20 cellular contexts compared by ENCODE assay signal in the genomic region with DNA sequence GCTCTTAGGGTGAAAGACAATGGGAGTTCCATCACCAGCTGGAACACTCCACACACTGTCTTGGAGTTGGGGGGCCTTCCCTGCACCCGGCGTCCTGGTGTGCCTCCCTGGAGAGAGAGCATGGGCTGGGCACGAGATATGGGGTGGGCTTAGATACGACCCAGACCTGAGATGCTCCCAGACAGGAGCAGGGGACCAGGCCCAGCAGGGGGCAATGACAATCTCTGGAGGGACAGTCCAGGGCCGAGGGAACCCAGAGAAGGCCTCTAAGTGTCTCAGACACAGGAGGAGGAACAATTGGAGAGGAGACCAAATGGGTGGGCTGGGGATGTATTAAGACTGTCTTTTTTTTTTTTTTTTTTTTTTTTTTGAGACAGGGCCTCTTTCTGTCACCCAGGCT. TPM values are rescaled to one million over a fixed set of nuclear protein-coding genes. Genes with fewer than 3 reads are reported as not detected.
A peak's percentile ranks its signal among the peaks of the same experiment; 100 is the strongest.
DNase-seq lines count a peak whose midpoint lies in the region; ATAC-seq, FAIRE-seq and TF ChIP-seq lines count a peak whose summit lies in the region.
"Had no signal": no experiment of that assay in that cellular context is flagged by ENCODE, and none has a peak within 500 bp of the region (broad histone marks: within the 10 kb centered on the region; RNA-seq: fewer than 3 reads in every experiment).

No MANE protein-coding gene starts in this region.

- H3K9me3 ChIP-seq in HEK293 (ENCODE audit: control insufficient read depth, insufficient read depth, low read depth, low read length) (no peaks in the 10 kb centered on the region), hepatocyte (ENCODE audit: low read depth) (no peaks in the 10 kb centered on the region), aorta (ENCODE audit: control insufficient read depth, low read length) (no peaks in the 10 kb centered on the region)
- H3K9me3 ChIP-seq: BLaER1 had no signal

- H3K4me1 ChIP-seq in HEK293 (ENCODE audit: control insufficient read depth, insufficient read depth, low read length) = no peaks in the 10 kb centered on the region
- H3K4me1 ChIP-seq in hepatocyte (ENCODE audit: insufficient read depth) = peaks cover 34% of the 10 kb centered on the region
- no peaks in the 10 kb centered on the region for H3K4me1 ChIP-seq in aorta (ENCODE audit: control insufficient read depth in 1 of 2, insufficient read depth in 2 of 2, low read length in 2 of 2)

- WGBS in hepatocyte (ENCODE audit: low lambda C conversion rate, missing lambda C conversion rate) = 65% methylated on average over 5 of the region's 5 CpGs
- 96 to 99% methylated on average over 5 of the region's 5 CpGs for WGBS in aorta, 2 donors

- FAIRE-seq in urothelium cell line (lab: Jason Lieb, UNC) = no peak
- FAIRE-seq: GM19239 had no signal

- H3K79me2 ChIP-seq in hepatocyte = no peaks in the 10 kb centered on the region

- H3K4me3 ChIP-seq in HEK293 (ENCODE audit: low read depth, low read length) = no peak overlapping the region
- no peak overlapping the region for H3K4me3 ChIP-seq in hepatocyte
- no peak overlapping the region for H3K4me3 ChIP-seq in aorta (ENCODE audit: low read length in 2 of 2)
- H3K4me3 ChIP-seq: BLaER1, GM23248 had no signal

- peak; percentile 11 for DNase-seq in GM10248 (ENCODE audit: extremely low spot score)
- DNase-seq in hepatocyte (ENCODE audit: low spot score) = no peak
- peak; percentile 7 for DNase-seq in urothelium cell line (ENCODE audit: low spot score)
- no peak for DNase-seq in aorta
- DNase-seq in NOMO-1 treated with DMSO at 0.1 percent for 48 hours (lab: John Stamatoyannopoulos, UW; ENCODE audit: unreplicated experiment) = no peak
- DNase-seq: CD8-positive, alpha-beta memory T cell; DMS 273 treated with DMSO at 0.1 percent for 48 hours; EL; GM23248; HFFc6; NCI-H1048; NCI-H187; NCI-H69; SHP77 treated with DMSO at 0.1 percent for 48 hours had no signal

- POLR2A ChIA-PET in GM10248 (lab: Yijun Ruan, JAX) = no interaction called here
- POLR2A ChIA-PET in HEK293 (lab: Yijun Ruan, JAX) = no interaction called here

- H4K20me1 ChIP-seq in hepatocyte (ENCODE audit: insufficient read depth, poor library complexity, severe bottlenecking) = no peaks in the 10 kb centered on the region
- H4K20me1 ChIP-seq: BLaER1 had no signal

- H2AFZ ChIP-seq in hepatocyte = no peak overlapping the region
- H2AFZ ChIP-seq: GM23248 had no signal

- no peaks in the 10 kb centered on the region for H3K9me2 ChIP-seq in hepatocyte (replicated peaks; ENCODE audit: insufficient read depth)

- H3K36me3 ChIP-seq in HEK293 (ENCODE audit: control insufficient read depth in 2 of 2, insufficient read depth in 1 of 2, low read length in 2 of 2) (no peaks in the 10 kb centered on the region), hepatocyte (replicated peaks; ENCODE audit: insufficient read depth, low read depth) (no peaks in the 10 kb centered on the region), aorta (ENCODE audit: control insufficient read depth in 1 of 2, insufficient read depth in 2 of 2, low read length in 1 of 2) (no peaks in the 10 kb centered on the region)
- H3K36me3 ChIP-seq: BLaER1 had no signal

- CTCF ChIA-PET in GM10248 (lab: Yijun Ruan, JAX) = no interaction called here
- CTCF ChIA-PET in HEK293 (lab: Yijun Ruan, JAX) = interaction anchor here (1.2 kb wide), 1 partner anchor 46 kb away, joined by 4 read pairs; no protein-coding TSS in a partner anchor

- H3K27me3 ChIP-seq in hepatocyte (no peaks in the 10 kb centered on the region), aorta (ENCODE audit: control insufficient read depth in 1 of 2, insufficient read depth in 2 of 2, low read length in 1 of 2) (no peaks in the 10 kb centered on the region)
- H3K27me3 ChIP-seq: BLaER1 had no signal

- TF ChIP-seq CTCF in GM10248 (IDR thresholded peaks at IDR 0.05; ENCODE audit: control extremely low read depth, extremely low read depth, low read depth, missing control alignments) = no peak
- no peak for TF ChIP-seq CTCF in HEK293 (tag by site-specific recombination; IDR thresholded peaks at IDR 0.05)
- TF ChIP-seq CTCF in hepatocyte (IDR thresholded peaks at IDR 0.05; ENCODE audit: poor library complexity) = no peak

- intact Hi-C loops in aorta (cut with DNase I) = loop anchor here in 1 of 2 donors (10.0 kb wide), 1 partner anchor 666 kb away; no protein-coding TSS in a partner anchor

- ATAC-seq in aorta (ENCODE audit: low FRiP score) = no peak
- ATAC-seq in HG03196 (IDR thresholded peaks at IDR 0.05; ENCODE audit: unreplicated experiment) = no peak

- no peak overlapping the region for H3K27ac ChIP-seq in HEK293 (ENCODE audit: extremely low read depth, low read depth, low read length)
- peak overlapping the region; percentile 87 for H3K27ac ChIP-seq in hepatocyte
- no peak overlapping the region for H3K27ac ChIP-seq in aorta (ENCODE audit: low read depth in 1 of 2, low read length in 2 of 2)
- H3K27ac ChIP-seq: BLaER1, GM23248, HL-60 had no signal

- no peak overlapping the region for H3K4me2 ChIP-seq in hepatocyte
- H3K4me2 ChIP-seq: BLaER1 had no signal

TF ChIP-seq in HEK293, 187 proteins besides CTCF, POLR2A, EP300 and RAD21:
- TF ChIP-seq, protein P1, sequence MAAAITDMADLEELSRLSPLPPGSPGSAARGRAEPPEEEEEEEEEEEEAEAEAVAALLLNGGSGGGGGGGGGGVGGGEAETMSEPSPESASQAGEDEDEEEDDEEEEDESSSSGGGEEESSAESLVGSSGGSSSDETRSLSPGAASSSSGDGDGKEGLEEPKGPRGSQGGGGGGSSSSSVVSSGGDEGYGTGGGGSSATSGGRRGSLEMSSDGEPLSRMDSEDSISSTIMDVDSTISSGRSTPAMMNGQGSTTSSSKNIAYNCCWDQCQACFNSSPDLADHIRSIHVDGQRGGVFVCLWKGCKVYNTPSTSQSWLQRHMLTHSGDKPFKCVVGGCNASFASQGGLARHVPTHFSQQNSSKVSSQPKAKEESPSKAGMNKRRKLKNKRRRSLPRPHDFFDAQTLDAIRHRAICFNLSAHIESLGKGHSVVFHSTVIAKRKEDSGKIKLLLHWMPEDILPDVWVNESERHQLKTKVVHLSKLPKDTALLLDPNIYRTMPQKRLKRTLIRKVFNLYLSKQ (tag by site-specific recombination; IDR thresholded peaks at IDR 0.05; ENCODE audit: borderline replicate concordance) = no peak
- TF ChIP-seq ZNF175 (tag by site-specific recombination; IDR thresholded peaks at IDR 0.05) (no peak), ZBTB17 (tag by site-specific recombination; IDR thresholded peaks at IDR 0.05) (0 out of 2 replicates have a peak, but pooled peaks have one; percentile 11)
- TF ChIP-seq, protein P2, sequence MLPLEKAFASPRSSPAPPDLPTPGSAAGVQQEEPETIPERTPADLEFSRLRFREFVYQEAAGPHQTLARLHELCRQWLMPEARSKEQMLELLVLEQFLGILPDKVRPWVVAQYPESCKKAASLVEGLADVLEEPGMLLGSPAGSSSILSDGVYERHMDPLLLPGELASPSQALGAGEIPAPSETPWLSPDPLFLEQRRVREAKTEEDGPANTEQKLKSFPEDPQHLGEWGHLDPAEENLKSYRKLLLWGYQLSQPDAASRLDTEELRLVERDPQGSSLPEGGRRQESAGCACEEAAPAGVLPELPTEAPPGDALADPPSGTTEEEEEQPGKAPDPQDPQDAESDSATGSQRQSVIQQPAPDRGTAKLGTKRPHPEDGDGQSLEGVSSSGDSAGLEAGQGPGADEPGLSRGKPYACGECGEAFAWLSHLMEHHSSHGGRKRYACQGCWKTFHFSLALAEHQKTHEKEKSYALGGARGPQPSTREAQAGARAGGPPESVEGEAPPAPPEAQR (tag by site-specific recombination; IDR thresholded peaks at IDR 0.05) = no peak

RNA-seq across cellular contexts. Expression of a gene that starts 40.0 kb away (rescaled TPM):
- total RNA-seq in hepatocyte (0.23 and 0.60 TPM in 2 replicates), aorta (not detected)
- polyA plus RNA-seq in hepatocyte (1.2 and 2.1 TPM in 2 replicates), aorta (not detected)
- total RNA-seq: CD8-positive, alpha-beta memory T cell; GM23248; HFFc6 had no signal
- polyA plus RNA-seq: AG04450; CD8-positive, alpha-beta memory T cell; GM23248 had no signal

Comparison
In these comparisons a context has a peak if more than half of its experiments do, and no peak if none do; other contexts are left out.
1. DNase-seq: peak in GM10248 (single experiment) and urothelium cell line (single experiment); none in hepatocyte (single experiment), aorta (0 of 2) and NOMO-1 treated with DMSO at 0.1 percent for 48 hours (single experiment).